ENCODE assay signal across 1 cellular context in the genomic region with DNA sequence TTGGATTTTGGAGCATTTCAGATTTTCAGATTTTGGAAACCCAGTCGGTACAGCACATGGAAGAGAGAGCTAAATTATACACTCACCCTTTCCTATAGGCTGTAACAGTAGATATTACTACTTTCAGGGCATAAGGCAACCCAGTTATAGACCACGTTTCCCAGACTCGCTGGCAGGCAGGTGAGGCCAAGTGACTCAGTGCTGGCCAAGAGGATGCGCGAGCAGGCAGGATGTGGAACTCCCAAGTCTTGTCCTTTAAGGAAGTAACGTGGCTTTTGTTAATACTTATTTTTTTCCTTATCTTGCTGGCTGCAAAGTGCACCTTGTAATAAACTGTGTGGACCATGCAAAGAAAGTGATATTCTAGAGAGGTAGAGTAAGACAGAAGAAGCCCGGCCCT.
TF ChIP-seq lines count a peak whose summit lies in the region.

No MANE protein-coding gene starts in this region.

TF ChIP-seq in IMR-90, 13 proteins besides CTCF, POLR2A, EP300 and RAD21:
- no peak for TF ChIP-seq ELK1 (IDR thresholded peaks at IDR 0.05; ENCODE audit: borderline replicate concordance, low read depth, low read length)
- TF ChIP-seq CHD1 (IDR thresholded peaks at IDR 0.05; ENCODE audit: low read depth, low read length), result no peak
- TF ChIP-seq BHLHE40 (IDR thresholded peaks at IDR 0.05; ENCODE audit: low read depth, low read length), result no peak
- TF ChIP-seq USF2 (IDR thresholded peaks at IDR 0.05; ENCODE audit: low read depth, low read length), result no peak
- TF ChIP-seq RFX5 (IDR thresholded peaks at IDR 0.05; ENCODE audit: low read depth, low read length), result no peak
- no peak for TF ChIP-seq MAZ (IDR thresholded peaks at IDR 0.05; ENCODE audit: borderline replicate concordance, low read depth, low read length)
- no peak for TF ChIP-seq FOS (IDR thresholded peaks at IDR 0.05; ENCODE audit: low read depth, low read length)
- TF ChIP-seq CEBPB (IDR thresholded peaks at IDR 0.05; ENCODE audit: low read depth, low read length), result no peak
- no peak for TF ChIP-seq RCOR1 (IDR thresholded peaks at IDR 0.05; ENCODE audit: insufficient replicate concordance, low read length)
- no peak for TF ChIP-seq MXI1 (IDR thresholded peaks at IDR 0.05; ENCODE audit: borderline replicate concordance, low read depth, low read length)
- TF ChIP-seq MAFK (IDR thresholded peaks at IDR 0.05; ENCODE audit: low read depth, low read length), result no peak
- TF ChIP-seq NFE2L2 (IDR thresholded peaks at IDR 0.05; ENCODE audit: low read depth, low read length), result no peak
- TF ChIP-seq SMC3 (IDR thresholded peaks at IDR 0.05; ENCODE audit: low read depth, low read length), result no peak
